ENCODE assay signal across 8 cellular contexts in genomic region chr9:97982191-97982718, GRCh38. TPM values are rescaled to one million over a fixed set of nuclear protein-coding genes. Genes with fewer than 3 reads are reported as not detected.
DNase-seq lines count a peak whose midpoint lies in the region; ATAC-seq lines count a peak whose summit lies in the region.

No MANE protein-coding gene starts in this region.

- H3K27ac Mint-ChIP-seq in activated CD8-positive, alpha-beta T cell treated with anti-CD3 and anti-CD28 coated beads, Interleukin-2, amount 10 ng/mL, durations not matched to agents 7 days and 5 days, result peak overlapping the region; percentile 88

- peaks cover 41% of the 10 kb centered on the region for H3K4me1 Mint-ChIP-seq in activated CD8-positive, alpha-beta T cell treated with anti-CD3 and anti-CD28 coated beads, Interleukin-2, amount 10 ng/mL, durations not matched to agents 7 days and 5 days (ENCODE audit: low read depth)

- H3K27ac ChIP-seq in substantia nigra (ENCODE audit: low read depth, low read length, poor library complexity, severe bottlenecking), result peak overlapping the region; percentile 98

- POLR2A ChIA-PET in activated CD8-positive, alpha-beta T cell treated with anti-CD3 and anti-CD28 coated beads, Interleukin-2, amount 10 ng/mL, durations not matched to agents 7 days and 5 days (lab: Charles Lee), result interaction anchor here (0.6 to 10.3 kb wide), 15 partner anchors 10 to 90 kb away, joined by 3 to 110 read pairs (median 4); partner anchors contain the start of genes NANS and TRMO

- H3K27me3 Mint-ChIP-seq in activated CD8-positive, alpha-beta T cell treated with anti-CD3 and anti-CD28 coated beads, Interleukin-2, amount 10 ng/mL, durations not matched to agents 7 days and 5 days (ENCODE audit: low read depth), result no peaks in the 10 kb centered on the region

- no peaks in the 10 kb centered on the region for H3K9me3 Mint-ChIP-seq in activated CD8-positive, alpha-beta T cell treated with anti-CD3 and anti-CD28 coated beads, Interleukin-2, amount 10 ng/mL, durations not matched to agents 7 days and 5 days (ENCODE audit: insufficient read depth)

- no peak for ATAC-seq in activated CD8-positive, alpha-beta T cell treated with anti-CD3 and anti-CD28 coated beads, Interleukin-2, amount 10 ng/mL, durations not matched to agents 7 days and 5 days
- ATAC-seq in GM18498 (IDR thresholded peaks at IDR 0.05; ENCODE audit: unreplicated experiment) (no peak), HG03439 (IDR thresholded peaks at IDR 0.05; ENCODE audit: unreplicated experiment) (no peak)

- DNase-seq in SIG-M5 treated with dmso at 0.1 percent for 504 hours (lab: John Stamatoyannopoulos, UW; ENCODE audit: unreplicated experiment), result peak; percentile 20
- DNase-seq in SIG-M5 (lab: John Stamatoyannopoulos, UW), result no peak
- no peak for DNase-seq in activated CD8-positive, alpha-beta T cell treated with anti-CD3 and anti-CD28 coated beads, Interleukin-2, amount 10 ng/mL, durations not matched to agents 7 days and 5 days
- peak; percentile 65 for DNase-seq in iPS-NIHi11 (ENCODE audit: low spot score)
- no peak for DNase-seq in substantia nigra (lab: John Stamatoyannopoulos, UW)
- DNase-seq in stimulated activated naive CD4-positive, alpha-beta T cell treated with Interleukin-2 at 50 U/mL for 16 hours (lab: John Stamatoyannopoulos, UW), result no peak

- H3K4me3 Mint-ChIP-seq in activated CD8-positive, alpha-beta T cell treated with anti-CD3 and anti-CD28 coated beads, Interleukin-2, amount 10 ng/mL, durations not matched to agents 7 days and 5 days, result peak overlapping the region; percentile 84

- H3K36me3 Mint-ChIP-seq in activated CD8-positive, alpha-beta T cell treated with anti-CD3 and anti-CD28 coated beads, Interleukin-2, amount 10 ng/mL, durations not matched to agents 7 days and 5 days (ENCODE audit: low read depth), result peaks cover 15% of the 10 kb centered on the region

- CTCF ChIA-PET in activated CD8-positive, alpha-beta T cell treated with anti-CD3 and anti-CD28 coated beads, Interleukin-2, amount 10 ng/mL, durations not matched to agents 7 days and 5 days (lab: Charles Lee), result interaction anchor here (0.9 to 4.3 kb wide), 12 partner anchors 11 to 92 kb away, joined by 3 to 58 read pairs (median 6); partner anchors contain the start of genes HEMGN and TRMO

RNA-seq across cellular contexts. Expression of gene ANP32B, which starts 0.9 kb away (rescaled TPM):
- total RNA-seq in activated CD8-positive, alpha-beta T cell treated with anti-CD3 and anti-CD28 coated beads, Interleukin-2, amount 10 ng/mL, durations not matched to agents 7 days and 5 days, result 100 to 1,000 TPM; 347 to 354 TPM

RNA-seq across cellular contexts. Expression of gene HEMGN, which starts 44.3 kb away (rescaled TPM):
- 1 to 10 TPM; 1.2 to 1.6 TPM for total RNA-seq in activated CD8-positive, alpha-beta T cell treated with anti-CD3 and anti-CD28 coated beads, Interleukin-2, amount 10 ng/mL, durations not matched to agents 7 days and 5 days

RNA-seq across cellular contexts. Expression of gene TRMO, which starts 60.0 kb away (rescaled TPM):
- 10 to 100 TPM; 18.7 to 19.2 TPM for total RNA-seq in activated CD8-positive, alpha-beta T cell treated with anti-CD3 and anti-CD28 coated beads, Interleukin-2, amount 10 ng/mL, durations not matched to agents 7 days and 5 days

Comparison
In these comparisons a context has a peak if more than half of its experiments do, and no peak if none do; other contexts are left out.
1. DNase-seq: peak in SIG-M5 treated with dmso at 0.1 percent for 504 hours (single experiment) and iPS-NIHi11 (single experiment); none in SIG-M5 (single experiment), activated CD8-positive, alpha-beta T cell treated with anti-CD3 and anti-CD28 coated beads, Interleukin-2, amount 10 ng/mL, durations not matched to agents 7 days and 5 days (single experiment), substantia nigra (0 of 49) and stimulated activated naive CD4-positive, alpha-beta T cell treated with Interleukin-2 at 50 U/mL for 16 hours (single experiment).